18 cellular contexts compared by ENCODE assay signal in the genomic region with DNA sequence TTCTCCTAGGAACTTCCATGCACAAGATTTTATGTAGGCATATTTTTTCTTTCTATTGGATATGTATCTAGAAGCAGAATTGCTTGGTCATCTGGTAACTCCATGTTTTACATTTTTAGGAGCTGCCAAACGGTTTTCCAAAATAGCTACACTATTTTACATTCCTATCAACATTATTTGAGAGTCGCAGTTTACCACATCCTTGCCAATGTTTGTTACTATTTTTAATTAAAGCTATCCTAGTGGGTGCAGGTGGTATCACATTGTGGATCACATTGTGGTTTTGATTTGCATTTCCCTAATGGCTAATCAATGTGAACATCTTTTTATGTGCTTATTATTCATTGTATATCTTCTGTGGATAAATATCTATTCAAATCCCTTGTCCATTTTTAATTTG. TPM values are rescaled to one million over a fixed set of nuclear protein-coding genes. Genes with fewer than 3 reads are reported as not detected.
A peak's percentile ranks its signal among the peaks of the same experiment; 100 is the strongest.
DNase-seq lines count a peak whose midpoint lies in the region; ATAC-seq, FAIRE-seq and TF ChIP-seq lines count a peak whose summit lies in the region.
"Had no signal": no experiment of that assay in that cellular context is flagged by ENCODE, and none has a peak within 500 bp of the region (broad histone marks: within the 10 kb centered on the region; RNA-seq: fewer than 3 reads in every experiment).

No MANE protein-coding gene starts in this region.

- H3K36me3 Mint-ChIP-seq in astrocyte (ENCODE audit: low read depth, unreplicated experiment), result no peaks in the 10 kb centered on the region
- H3K36me3 Mint-ChIP-seq in neural crest cell (ENCODE audit: low read depth), result no peaks in the 10 kb centered on the region
- peaks cover 0 to 3% (median 0%) of the 10 kb centered on the region in 5 donors for H3K36me3 Mint-ChIP-seq in naive thymus-derived CD4-positive, alpha-beta T cell
- H3K36me3 Mint-ChIP-seq: CD14-positive monocyte; CD8-positive, alpha-beta T cell had no signal

- no peaks in the 10 kb centered on the region for H3K4me1 ChIP-seq in HCT116 (ENCODE audit: control insufficient read depth in 1 of 2, insufficient read depth in 2 of 2, low read length in 2 of 2)
- no peaks in the 10 kb centered on the region for H3K4me1 ChIP-seq in astrocyte (ENCODE audit: insufficient read depth, low read length)
- H3K4me1 ChIP-seq in naive thymus-derived CD4-positive, alpha-beta T cell (ENCODE audit: control insufficient read depth in 2 of 2, insufficient read depth in 2 of 2, low read length in 2 of 2), result no peaks in the 10 kb centered on the region

- TF ChIP-seq POLR2A in HCT116 (IDR thresholded peaks at IDR 0.05; ENCODE audit: borderline replicate concordance, extremely low read depth, insufficient read depth, insufficient read length), result no peak

- H3K27me3 Mint-ChIP-seq in astrocyte (ENCODE audit: low read depth, unreplicated experiment), result peaks cover 3% of the 10 kb centered on the region
- H3K27me3 Mint-ChIP-seq in neural crest cell (ENCODE audit: low read depth), result no peaks in the 10 kb centered on the region
- peaks cover 9 to 38% (median 21%) of the 10 kb centered on the region in 5 donors for H3K27me3 Mint-ChIP-seq in naive thymus-derived CD4-positive, alpha-beta T cell

- H3K4me2 ChIP-seq in HCT116 (ENCODE audit: low read length) (no peak overlapping the region), astrocyte (ENCODE audit: low read length) (no peak overlapping the region)
- H3K4me2 ChIP-seq: A549, GM23338 had no signal

- no peak overlapping the region for H3K4me3 Mint-ChIP-seq in astrocyte (ENCODE audit: unreplicated experiment)
- no peak overlapping the region for H3K4me3 Mint-ChIP-seq in neural crest cell
- no peak overlapping the region for H3K4me3 Mint-ChIP-seq in naive thymus-derived CD4-positive, alpha-beta T cell
- H3K4me3 Mint-ChIP-seq: CD14-positive monocyte; CD8-positive, alpha-beta T cell; GM23338 had no signal

- H2AFZ ChIP-seq in HCT116 (ENCODE audit: low read depth, low read length, poor library complexity, severe bottlenecking) (no peak overlapping the region), astrocyte (ENCODE audit: low read depth, low read length) (no peak overlapping the region)
- H2AFZ ChIP-seq: GM23338 had no signal

- FAIRE-seq in astrocyte (lab: Jason Lieb, UNC) (no peak), urothelium cell line (lab: Jason Lieb, UNC) (peak; percentile 42)

- no TSS peak for BruUV-seq in HCT116 (replicated peaks; lab: Mats Ljungman, UMichigan)

- RAD21 ChIA-PET in HCT116 (lab: Charles Lee; ENCODE audit: low non-redundant PET in 1 of 2, low total read pairs in 2 of 2, uncharacterized antibody in 2 of 2, unreplicated experiment in 2 of 2), result no interaction called here

- in situ Hi-C loops in brain microvascular endothelial cell (cut with HindIII; ENCODE audit: low pct_ligation_motif_present, low sequenced_read_pairs), result no loop called here

- TF ChIP-seq CTCF in HCT116 (IDR thresholded peaks at IDR 0.05 in 2 of 3, conservative IDR thresholded peaks at IDR 0.05 in 1 of 3; ENCODE audit: borderline replicate concordance in 1 of 3, insufficient read depth in 1 of 3, low read depth in 2 of 3, low read length in 2 of 3) (peak in 2 of 3 experiments; percentile 24 to 31; a peak in 3 of 6 replicates), astrocyte (IDR thresholded peaks at IDR 0.05; ENCODE audit: insufficient read depth, low read depth, low read length) (peak; percentile 4), neural crest cell (conservative IDR thresholded peaks at IDR 0.05) (peak; percentile 51), brain microvascular endothelial cell (IDR thresholded peaks at IDR 0.05; ENCODE audit: low read depth, low read length, missing control alignments) (no peak)

- no peaks in the 10 kb centered on the region for H3K9me2 ChIP-seq in HCT116 (ENCODE audit: insufficient read depth)

- POLR2A ChIA-PET in HCT116 (lab: Charles Lee), result no interaction called here
- POLR2A ChIA-PET in naive thymus-derived CD4-positive, alpha-beta T cell (lab: Charles Lee), result no interaction called here

- no peaks in the 10 kb centered on the region for H3K79me2 ChIP-seq in HCT116 (ENCODE audit: insufficient read depth, low read length)
- H3K79me2 ChIP-seq in astrocyte (ENCODE audit: insufficient read depth, low read length), result no peaks in the 10 kb centered on the region

- H3K36me3 ChIP-seq in HCT116 (ENCODE audit: control insufficient read depth in 1 of 2, insufficient read depth in 2 of 2, low read length in 2 of 2) (no peaks in the 10 kb centered on the region; a peak in 1 of 4 replicates), astrocyte (ENCODE audit: insufficient read depth, low read length) (no peaks in the 10 kb centered on the region), brain microvascular endothelial cell (replicated peaks) (no peaks in the 10 kb centered on the region)
- H3K36me3 ChIP-seq in naive thymus-derived CD4-positive, alpha-beta T cell (ENCODE audit: control insufficient read depth in 2 of 3, insufficient read depth in 3 of 3, low read length in 3 of 3), result no peaks in the 10 kb centered on the region

- H3K9me3 Mint-ChIP-seq in astrocyte (ENCODE audit: unreplicated experiment) (no peaks in the 10 kb centered on the region), neural crest cell (no peaks in the 10 kb centered on the region)
- peaks cover 0 to 20% (median 1%) of the 10 kb centered on the region in 11 donors for H3K9me3 Mint-ChIP-seq in naive thymus-derived CD4-positive, alpha-beta T cell
- H3K9me3 Mint-ChIP-seq: GM23338 had no signal

- H4K20me1 ChIP-seq in HCT116 (ENCODE audit: insufficient read depth), result no peaks in the 10 kb centered on the region; the same call in 1 of the 2 replicates
- no peaks in the 10 kb centered on the region for H4K20me1 ChIP-seq in astrocyte (ENCODE audit: insufficient read depth, low read length)

- no peak overlapping the region for H3K9ac ChIP-seq in HCT116 (ENCODE audit: low read length)
- H3K9ac ChIP-seq in astrocyte (ENCODE audit: low read length), result no peak overlapping the region

- no peak overlapping the region for H3K27ac Mint-ChIP-seq in astrocyte (ENCODE audit: unreplicated experiment)
- no peak overlapping the region for H3K27ac Mint-ChIP-seq in neural crest cell (ENCODE audit: unreplicated experiment)
- no peak overlapping the region for H3K27ac Mint-ChIP-seq in naive thymus-derived CD4-positive, alpha-beta T cell
- H3K27ac Mint-ChIP-seq: CD14-positive monocyte; CD8-positive, alpha-beta T cell; GM23338 had no signal

- H3K4me3 ChIP-seq in HCT116 (replicated peaks in 1 of 2; ENCODE audit: low read depth in 1 of 2, low read length in 2 of 2) (no peak overlapping the region), astrocyte (ENCODE audit: insufficient read depth, low read depth, low read length) (no peak overlapping the region), brain microvascular endothelial cell (ENCODE audit: low read depth, low read length) (no peak overlapping the region)
- no peak overlapping the region for H3K4me3 ChIP-seq in naive thymus-derived CD4-positive, alpha-beta T cell (ENCODE audit: low read length)
- H3K4me3 ChIP-seq: A549, GM23338 had no signal

- no peak for TF ChIP-seq RAD21 in HCT116 (IDR thresholded peaks at IDR 0.05; ENCODE audit: low read depth)

- peaks cover 47% of the 10 kb centered on the region for H3K27me3 ChIP-seq in HCT116 (ENCODE audit: insufficient read depth, low read length)
- H3K27me3 ChIP-seq in astrocyte (ENCODE audit: insufficient read depth, low read length), result no peaks in the 10 kb centered on the region
- no peaks in the 10 kb centered on the region for H3K27me3 ChIP-seq in naive thymus-derived CD4-positive, alpha-beta T cell (ENCODE audit: control insufficient read depth in 2 of 2, insufficient read depth in 2 of 2, low read length in 2 of 2)
- H3K27me3 ChIP-seq in brain microvascular endothelial cell (replicated peaks), result no peaks in the 10 kb centered on the region
- H3K27me3 ChIP-seq: BE2C had no signal

- intact Hi-C loops in HCT116 (cut with micrococcal nuclease), result no loop called here
- intact Hi-C loops in naive thymus-derived CD4-positive, alpha-beta T cell (cut with micrococcal nuclease), result no loop called here

- CTCF ChIA-PET in HCT116 (lab: Charles Lee), result interaction anchor here (0.6 kb wide), 1 partner anchor 49 kb away, joined by 3 read pairs; a partner anchor contains a TSS
- CTCF ChIA-PET in naive thymus-derived CD4-positive, alpha-beta T cell (lab: Charles Lee), result interaction anchor here (0.7 kb wide), 1 partner anchor 297 kb away, joined by 4 read pairs; no protein-coding TSS in a partner anchor

- no peak for ATAC-seq in HCT116
- ATAC-seq in naive thymus-derived CD4-positive, alpha-beta T cell, result no peak
- no peak for ATAC-seq in HG02870 (IDR thresholded peaks at IDR 0.05; ENCODE audit: unreplicated experiment)
- ATAC-seq: A549; CD8-positive, alpha-beta T cell; GM23338 had no signal

- DNase-seq in HCT116 (ENCODE audit: low read depth, low spot score), result no peak
- no peak for DNase-seq in astrocyte (ENCODE audit: low read depth)
- DNase-seq in neural crest cell (ENCODE audit: low read depth, low spot score), result no peak
- no peak for DNase-seq in urothelium cell line (ENCODE audit: low spot score)
- no peak for DNase-seq in naive thymus-derived CD4-positive, alpha-beta T cell
- no peak for DNase-seq in DMS114 treated with DMSO at 0.1 percent for 48 hours (lab: John Stamatoyannopoulos, UW; ENCODE audit: unreplicated experiment)
- DNase-seq in brain microvascular endothelial cell, result no peak
- DNase-seq: BE2C; CD8-positive, alpha-beta T cell; COR-L47; DMS53; GF-D8; H7 had no signal

- no peaks in the 10 kb centered on the region for H3K9me3 ChIP-seq in HCT116 (ENCODE audit: control insufficient read depth in 1 of 2, insufficient read depth in 1 of 2, low read depth in 1 of 2, low read length in 2 of 2)
- H3K9me3 ChIP-seq in astrocyte (ENCODE audit: insufficient read depth, low read depth, low read length), result no peaks in the 10 kb centered on the region
- H3K9me3 ChIP-seq in naive thymus-derived CD4-positive, alpha-beta T cell (ENCODE audit: control insufficient read depth in 2 of 3, low read length in 3 of 3), result no peaks in the 10 kb centered on the region
- H3K9me3 ChIP-seq: BE2C had no signal

- no peaks in the 10 kb centered on the region for H3K4me1 Mint-ChIP-seq in astrocyte (ENCODE audit: low read depth, unreplicated experiment)
- peaks cover 6% of the 10 kb centered on the region for H3K4me1 Mint-ChIP-seq in neural crest cell
- no peaks in the 10 kb centered on the region for H3K4me1 Mint-ChIP-seq in naive thymus-derived CD4-positive, alpha-beta T cell
- H3K4me1 Mint-ChIP-seq: CD14-positive monocyte had no signal

- H3K27ac ChIP-seq in HCT116 (ENCODE audit: low read depth, low read length) (no peak overlapping the region), astrocyte (ENCODE audit: low read depth, low read length) (no peak overlapping the region), brain microvascular endothelial cell (no peak overlapping the region)
- H3K27ac ChIP-seq in naive thymus-derived CD4-positive, alpha-beta T cell (ENCODE audit: low read depth, low read length), result no peak overlapping the region
- H3K27ac ChIP-seq: A549, HL-60 had no signal

RNA-seq across cellular contexts. Expression of a gene that starts 48.8 kb away (rescaled TPM):
- not detected for total RNA-seq in HCT116 (2021; ENCODE audit: unreplicated experiment)
- polyA plus RNA-seq in HCT116 (2012), result 0.07 and 0.17 TPM in 2 replicates
- 0.14 TPM in 1 of 2 replicates, not detected in the other for total RNA-seq in astrocyte
- 0.61 and 1.1 TPM in 2 replicates for total RNA-seq in neural crest cell
- total RNA-seq in naive thymus-derived CD4-positive, alpha-beta T cell, result under 1 TPM in 1 of 5 experiments, not detected in 4; 0.35 TPM
- polyA plus RNA-seq in naive thymus-derived CD4-positive, alpha-beta T cell, result not detected
- total RNA-seq: CD8-positive, alpha-beta T cell; H7 had no signal
- polyA plus RNA-seq: CD14-positive monocyte had no signal
